12 cellular contexts compared by ENCODE assay signal in the genomic region with DNA sequence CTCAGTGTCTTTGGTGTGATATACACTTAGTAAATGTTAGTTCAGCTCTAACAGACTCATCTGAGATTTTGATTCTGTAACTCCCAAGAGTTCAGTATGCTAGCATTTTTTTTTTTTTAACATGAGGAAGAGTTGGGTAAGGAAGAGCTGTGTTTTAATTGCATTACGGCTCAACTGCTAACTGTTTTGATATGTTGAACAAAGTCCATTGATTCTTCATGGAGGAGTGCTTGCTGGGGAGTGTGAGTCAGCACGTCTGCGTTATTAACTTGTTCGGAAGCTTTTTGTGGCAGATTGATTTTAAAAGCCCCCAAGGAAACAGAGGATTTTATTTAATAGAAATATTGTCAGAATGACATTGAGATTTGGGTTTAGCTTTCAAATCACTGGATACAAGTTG. TPM values are rescaled to one million over a fixed set of nuclear protein-coding genes. Genes with fewer than 3 reads are reported as not detected.
A peak's percentile ranks its signal among the peaks of the same experiment; 100 is the strongest.
DNase-seq lines count a peak whose midpoint lies in the region; ATAC-seq and TF ChIP-seq lines count a peak whose summit lies in the region.
"Had no signal": no experiment of that assay in that cellular context is flagged by ENCODE, and none has a peak within 500 bp of the region (broad histone marks: within the 10 kb centered on the region; RNA-seq: fewer than 3 reads in every experiment).

No MANE protein-coding gene starts in this region.

- ATAC-seq in left ventricle myocardium superior, result no peak
- ATAC-seq in activated naive CD4-positive, alpha-beta T cell treated with anti-CD3 and anti-CD28 coated beads, Interleukin-2, amount 50 U/mL, for 72 hours, result no peak
- peak; percentile 74 for ATAC-seq in left colon
- ATAC-seq in HG03354 (IDR thresholded peaks at IDR 0.05; ENCODE audit: poor library complexity, severe bottlenecking, unreplicated experiment), result no peak

- TF ChIP-seq CTCF in left ventricle myocardium inferior (IDR thresholded peaks at IDR 0.05; ENCODE audit: borderline replicate concordance), result no peak
- no peak for TF ChIP-seq CTCF in vagina (IDR thresholded peaks at IDR 0.05)
- TF ChIP-seq CTCF in sigmoid colon (IDR thresholded peaks at IDR 0.05), result no peak

- H3K27me3 ChIP-seq in left ventricle myocardium inferior (ENCODE audit: low read depth) (no peaks in the 10 kb centered on the region), vagina (no peaks in the 10 kb centered on the region), sigmoid colon (no peaks in the 10 kb centered on the region)

- H3K4me1 ChIP-seq in left ventricle myocardium inferior, result peaks cover 46% of the 10 kb centered on the region
- peaks cover 22% of the 10 kb centered on the region for H3K4me1 ChIP-seq in vagina
- no peaks in the 10 kb centered on the region for H3K4me1 ChIP-seq in sigmoid colon

- TF ChIP-seq EP300 in sigmoid colon (IDR thresholded peaks at IDR 0.05), result no peak

- peak overlapping the region; percentile 87 for H3K27ac ChIP-seq in left ventricle myocardium inferior (replicated peaks)
- H3K27ac ChIP-seq in vagina, result peak overlapping the region; percentile 38
- peak overlapping the region in 1 of 4 donors; percentile 71 for H3K27ac ChIP-seq in sigmoid colon
- H3K27ac ChIP-seq: VCaP had no signal

- H3K36me3 Mint-ChIP-seq in activated naive CD4-positive, alpha-beta T cell treated with anti-CD3 and anti-CD28 coated beads, Interleukin-2, amount 50 U/mL, for 72 hours, result peaks cover 10 to 15% of the 10 kb centered on the region in 2 donors

- TF ChIP-seq POLR2A in vagina (IDR thresholded peaks at IDR 0.05) (no peak), sigmoid colon (IDR thresholded peaks at IDR 0.05) (no peak)

- WGBS in sigmoid colon, 2 donors, result 20 to 75% methylated on average over 4 of the region's 4 CpGs

- no peak overlapping the region for H3K4me3 ChIP-seq in left ventricle myocardium inferior
- no peak overlapping the region for H3K4me3 ChIP-seq in vagina
- H3K4me3 ChIP-seq in sigmoid colon, result no peak overlapping the region

- H3K9me3 ChIP-seq in left ventricle myocardium inferior (replicated peaks) (no peaks in the 10 kb centered on the region), vagina (no peaks in the 10 kb centered on the region), sigmoid colon (no peaks in the 10 kb centered on the region)

- H3K9me3 Mint-ChIP-seq in activated naive CD4-positive, alpha-beta T cell treated with anti-CD3 and anti-CD28 coated beads, Interleukin-2, amount 50 U/mL, for 72 hours, result peaks cover 0 to 5% of the 10 kb centered on the region in 2 donors
- H3K9me3 Mint-ChIP-seq: nephron had no signal

- intact Hi-C loops in left ventricle myocardium inferior (cut with micrococcal nuclease) (no loop called here), left ventricle myocardium superior (cut with micrococcal nuclease) (no loop called here), left colon (cut with DNase I, micrococcal nuclease) (no loop called here), vagina (cut with DNase I) (no loop called here), sigmoid colon (cut with DNase I) (no loop called here)

- H3K36me3 ChIP-seq in left ventricle myocardium inferior (no peaks in the 10 kb centered on the region), vagina (no peaks in the 10 kb centered on the region), sigmoid colon (no peaks in the 10 kb centered on the region)

- DNase-seq in left ventricle myocardium inferior, result no peak
- no peak for DNase-seq in left ventricle myocardium superior
- DNase-seq in activated naive CD4-positive, alpha-beta T cell treated with anti-CD3 and anti-CD28 coated beads, Interleukin-2, amount 50 U/mL, for 72 hours (ENCODE audit: low spot score in 2 of 2), result no peak
- DNase-seq in left colon, result peak in 1 of 2 donors; percentile 41
- no peak for DNase-seq in vagina (ENCODE audit: extremely low spot score in 2 of 2)
- no peak for DNase-seq in NCI-H1048 (lab: John Stamatoyannopoulos, UW)
- no peak for DNase-seq in sigmoid colon
- DNase-seq: C1 segment of cervical spinal cord, NCI-H226 had no signal

- peak overlapping the region; percentile 93 to 97 for H3K27ac Mint-ChIP-seq in activated naive CD4-positive, alpha-beta T cell treated with anti-CD3 and anti-CD28 coated beads, Interleukin-2, amount 50 U/mL, for 72 hours
- H3K27ac Mint-ChIP-seq: nephron had no signal

RNA-seq across cellular contexts. Expression of a gene that starts 45.8 kb away (rescaled TPM):
- total RNA-seq in left ventricle myocardium inferior, result 8.1 TPM
- 11.0 TPM for total RNA-seq in left ventricle myocardium superior
- total RNA-seq in activated naive CD4-positive, alpha-beta T cell treated with anti-CD3 and anti-CD28 coated beads, Interleukin-2, amount 50 U/mL, for 72 hours, result 10 to 100 TPM; 56.8 to 65.3 TPM
- total RNA-seq in left colon, result 10 to 100 TPM; 13.7 to 15.6 TPM
- total RNA-seq in vagina, result 8.1 TPM
- 10 to 100 TPM in 1 of 4 donors, 1 to 10 TPM in 3; 3.6 to 14.7 (median 7.8) TPM for total RNA-seq in sigmoid colon
- 10 to 100 TPM in 1 of 3 donors, 1 to 10 TPM in 2; 3.0 to 15.7 (median 5.3) TPM for polyA plus RNA-seq in sigmoid colon

RNA-seq across cellular contexts. Expression of a gene that starts 56.5 kb away (rescaled TPM):
- 45.0 TPM for total RNA-seq in left ventricle myocardium inferior
- total RNA-seq in left ventricle myocardium superior, result 47.0 TPM
- 10 to 100 TPM; 79.7 to 92.9 TPM for total RNA-seq in activated naive CD4-positive, alpha-beta T cell treated with anti-CD3 and anti-CD28 coated beads, Interleukin-2, amount 50 U/mL, for 72 hours
- 10 to 100 TPM; 36.9 to 40.2 TPM for total RNA-seq in left colon
- 26.0 TPM for total RNA-seq in vagina
- total RNA-seq in sigmoid colon, result 10 to 100 TPM; 30.0 to 38.9 (median 33.0) TPM
- polyA plus RNA-seq in sigmoid colon, result 10 to 100 TPM; 11.4 to 21.1 (median 15.7) TPM
